8 cellular contexts compared by ENCODE assay signal in genomic region chrX:43557792-43558191, GRCh38.
A peak's percentile ranks its signal among the peaks of the same experiment; 100 is the strongest.
DNase-seq lines count a peak whose midpoint lies in the region; ATAC-seq, FAIRE-seq and TF ChIP-seq lines count a peak whose summit lies in the region.

No MANE protein-coding gene starts in this region.

- peak overlapping the region; percentile 54; the same call in 2 of the 3 replicates for H3K4me2 ChIP-seq in A549
- no peak overlapping the region for H3K4me2 ChIP-seq in mammary epithelial cell (ENCODE audit: insufficient read depth, low read depth, low read length)

- no peak for TF ChIP-seq EP300 in A549 (IDR thresholded peaks at IDR 0.05)

- POLR2A ChIA-PET in A549 (lab: Yijun Ruan, JAX): no interaction called here

- H3K27me3 ChIP-seq in mammary epithelial cell (ENCODE audit: insufficient read depth, low read length): no peaks in the 10 kb centered on the region

- no peak for TF ChIP-seq POLR2A in A549 (IDR thresholded peaks at IDR 0.05; ENCODE audit: low read length)

- CTCF ChIA-PET in A549 (lab: Yijun Ruan, JAX) (interaction anchor here (0.8 to 5.8 kb wide), 5 partner anchors 179 to 1776 kb away, joined by 3 to 63 read pairs (median 5); no protein-coding TSS in a partner anchor), mammary epithelial cell (lab: Charles Lee; ENCODE audit: low non-redundant PET) (interaction anchor here (1.3 kb wide), 1 partner anchor 208 kb away, joined by 3 read pairs; no protein-coding TSS in a partner anchor)

- H2AFZ ChIP-seq in mammary epithelial cell (ENCODE audit: low read depth, low read length): peak overlapping the region; percentile 55

- no peak overlapping the region for H3K4me3 ChIP-seq in A549
- no peak overlapping the region for H3K4me3 ChIP-seq in WI38 (ENCODE audit: low read depth, low read length)
- H3K4me3 ChIP-seq in mammary epithelial cell (replicated peaks in 1 of 3; ENCODE audit: insufficient read depth in 1 of 3, low read depth in 2 of 3, low read length in 3 of 3): no peak overlapping the region
- H3K4me3 ChIP-seq in kidney (ENCODE audit: low read length in 2 of 2): no peak overlapping the region

- H3K36me3 ChIP-seq in mammary epithelial cell (ENCODE audit: insufficient read depth, low read length) (no peaks in the 10 kb centered on the region), kidney (ENCODE audit: control insufficient read depth in 1 of 2, insufficient read depth in 2 of 2, low read length in 2 of 2) (no peaks in the 10 kb centered on the region)

- FAIRE-seq in A549 (lab: Jason Lieb, UNC) (peak; percentile 99), kidney (lab: Jason Lieb, UNC) (peak; percentile 99)

- dilution Hi-C loops in mammary epithelial cell (cut with HindIII; ENCODE audit: low sequenced_read_pairs): no loop called here

- H3K79me2 ChIP-seq in mammary epithelial cell (ENCODE audit: insufficient read depth, low read length): no peaks in the 10 kb centered on the region

- ATAC-seq in A549 (peak in 1 of 2 experiments; percentile 63; a peak in 3 of 6 replicates), GM18502 (IDR thresholded peaks at IDR 0.05; ENCODE audit: poor library complexity, unreplicated experiment) (peak; percentile 67), HG02970 (IDR thresholded peaks at IDR 0.05; ENCODE audit: low FRiP score, unreplicated experiment) (no peak)

- DNase-seq in A549 (ENCODE audit: low read depth in 1 of 2, low spot score in 1 of 2) (peak; percentile 49 to 68), NCI-H2081 treated with DMSO at 0.1 percent for 48 hours (lab: John Stamatoyannopoulos, UW) (peak; percentile 4), mammary epithelial cell (peak; percentile 31), kidney (no peak)
- peak; percentile 61 for DNase-seq in stimulated activated CD4-positive, alpha-beta T cell treated with anti-CD3 and anti-CD28 coated beads, Interleukin-4, amount 100 ng/mL, for 24 hours

- H3K27ac ChIP-seq in A549 (no peak overlapping the region), mammary epithelial cell (ENCODE audit: insufficient read depth, low read depth, low read length) (no peak overlapping the region), kidney (ENCODE audit: low read depth in 2 of 2, low read length in 2 of 2) (no peak overlapping the region)

- 0 out of 3 replicates have a peak, but pooled peaks cover 5% of the 10 kb centered on the region for H3K9me3 ChIP-seq in A549
- H3K9me3 ChIP-seq in mammary epithelial cell (replicated peaks; ENCODE audit: insufficient read depth, low read length): no peaks in the 10 kb centered on the region
- no peaks in the 10 kb centered on the region for H3K9me3 ChIP-seq in kidney (ENCODE audit: control insufficient read depth in 1 of 2, low read length in 2 of 2)

- in situ Hi-C loops in mammary epithelial cell (cut with MboI; ENCODE audit: low sequenced_read_pairs in 2 of 2): loop anchor here (10.0 to 25.0 kb wide), 2 partner anchors 213 to 1770 kb away; no protein-coding TSS in a partner anchor

- H4K20me1 ChIP-seq in mammary epithelial cell (ENCODE audit: insufficient read depth, low read length): no peaks in the 10 kb centered on the region

- intact Hi-C loops in mammary epithelial cell (cut with micrococcal nuclease): loop anchor here (1.0 to 10.0 kb wide), 6 partner anchors 208 to 1775 kb away; no protein-coding TSS in a partner anchor
- intact Hi-C loops in kidney (cut with DNase I): loop anchor here (10.0 kb wide), 1 partner anchor 197 kb away; no protein-coding TSS in a partner anchor

- H3K9ac ChIP-seq in mammary epithelial cell (ENCODE audit: insufficient read depth, low read length) (no peak overlapping the region), kidney (ENCODE audit: low read length in 2 of 2) (no peak overlapping the region)

- 0% methylated on average over 4 of the region's 4 CpGs for WGBS in A549 (ENCODE audit: missing lambda C conversion rate)
- 5% methylated on average over 4 of the region's 4 CpGs for WGBS in mammary epithelial cell (ENCODE audit: low coverage, missing lambda C conversion rate)

- TF ChIP-seq CTCF in A549 (IDR thresholded peaks at IDR 0.05) (peak; percentile 69), WI38 (IDR thresholded peaks at IDR 0.05; ENCODE audit: low read depth, low read length) (peak; percentile 43; the same call in 1 of the 2 replicates), mammary epithelial cell (conservative IDR thresholded peaks at IDR 0.05 in 1 of 2, IDR thresholded peaks at IDR 0.05 in 1 of 2; ENCODE audit: extremely low read depth in 1 of 2, insufficient read depth in 1 of 2, low read depth in 1 of 2, low read length in 2 of 2) (peak; percentile 69 to 81), kidney (IDR thresholded peaks at IDR 0.05; ENCODE audit: borderline replicate concordance, extremely low read depth, insufficient read depth) (peak; percentile 69)

- no TSS peak for BruUV-seq in mammary epithelial cell (replicated peaks; lab: Mats Ljungman, UMichigan)

- H3K4me1 ChIP-seq in A549 (no peaks in the 10 kb centered on the region), mammary epithelial cell (ENCODE audit: insufficient read depth, low read length) (peaks cover 5% of the 10 kb centered on the region), kidney (ENCODE audit: control insufficient read depth in 1 of 2, insufficient read depth in 1 of 2, low read depth in 1 of 2, low read length in 2 of 2) (no peaks in the 10 kb centered on the region)

- peak; percentile 74 to 77 for TF ChIP-seq RAD21 in A549 (conservative IDR thresholded peaks at IDR 0.05 in 1 of 2, IDR thresholded peaks at IDR 0.05 in 1 of 2)

TF ChIP-seq in A549, 52 proteins besides CTCF, POLR2A, EP300 and RAD21:
- TF ChIP-seq EHMT2 (IDR thresholded peaks at IDR 0.05; ENCODE audit: low read depth) (peak; percentile 49; the same call in 1 of the 2 replicates), TP53 (CRISPR knock-in tag; IDR thresholded peaks at IDR 0.05) (no peak), MAX (IDR thresholded peaks at IDR 0.05) (0 out of 2 replicates have a peak, but pooled peaks have one; percentile 16), NFE2L2 (conservative IDR thresholded peaks at IDR 0.05; ENCODE audit: low read length) (no peak), NPAS2 (CRISPR knock-in tag; IDR thresholded peaks at IDR 0.05; ENCODE audit: borderline replicate concordance) (no peak), SMC3 (IDR thresholded peaks at IDR 0.05) (peak; percentile 74), CHD2 (IDR thresholded peaks at IDR 0.05; ENCODE audit: low read length, partially characterized antibody) (no peak), HDAC2 (IDR thresholded peaks at IDR 0.05) (no peak)
